10 cellular contexts compared by ENCODE assay signal in genomic region chr18:58194028-58194427, GRCh38.
A peak's percentile ranks its signal among the peaks of the same experiment; 100 is the strongest.
DNase-seq lines count a peak whose midpoint lies in the region; ATAC-seq, FAIRE-seq and TF ChIP-seq lines count a peak whose summit lies in the region.
"Had no signal": no experiment of that assay in that cellular context is flagged by ENCODE, and none has a peak within 500 bp of the region (broad histone marks: within the 10 kb centered on the region; RNA-seq: fewer than 3 reads in every experiment).

No MANE protein-coding gene starts in this region.

- POLR2A ChIA-PET in endothelial cell of umbilical vein (lab: Charles Lee): no interaction called here

- no peak for TF ChIP-seq POLR2A in endothelial cell of umbilical vein (IDR thresholded peaks at IDR 0.05; ENCODE audit: low read depth, low read length)

- no peak for TF ChIP-seq EP300 in Ishikawa (IDR thresholded peaks at IDR 0.05; ENCODE audit: borderline replicate concordance)

- no peak overlapping the region for H3K4me3 Mint-ChIP-seq in neural progenitor cell

- dilution Hi-C loops in endothelial cell of umbilical vein (cut with MboI; ENCODE audit: extremely low pct_ligation_motif_present, low sequenced_read_pairs): no loop called here

- H3K79me2 ChIP-seq in endothelial cell of umbilical vein (ENCODE audit: control insufficient read depth, insufficient read depth, low read length): no peaks in the 10 kb centered on the region
- H3K79me2 ChIP-seq in neural progenitor cell (ENCODE audit: low read depth): peaks cover 7% of the 10 kb centered on the region

- H3K27me3 ChIP-seq in endothelial cell of umbilical vein (ENCODE audit: control insufficient read depth in 2 of 2, insufficient read depth in 2 of 2, low read length in 2 of 2): no peaks in the 10 kb centered on the region
- peaks cover 11% of the 10 kb centered on the region for H3K27me3 ChIP-seq in neural progenitor cell

- H3K4me1 Mint-ChIP-seq in neural progenitor cell: peaks cover 28% of the 10 kb centered on the region

- no peaks in the 10 kb centered on the region for H4K20me1 ChIP-seq in endothelial cell of umbilical vein (replicated peaks; ENCODE audit: control insufficient read depth, extremely low read depth, insufficient read depth, low read length)
- peaks cover 48% of the 10 kb centered on the region for H4K20me1 ChIP-seq in neural progenitor cell (ENCODE audit: low read depth)

- no peak overlapping the region for H3K4me2 ChIP-seq in endothelial cell of umbilical vein (ENCODE audit: insufficient read depth, low read length)
- no peak overlapping the region for H3K4me2 ChIP-seq in neural progenitor cell

- H3K36me3 ChIP-seq in endothelial cell of umbilical vein (ENCODE audit: control insufficient read depth in 2 of 2, extremely low read depth in 1 of 2, insufficient read depth in 2 of 2, low read length in 2 of 2) (no peaks in the 10 kb centered on the region), neural progenitor cell (no peaks in the 10 kb centered on the region)

- intact Hi-C loops in endothelial cell of umbilical vein (cut with micrococcal nuclease): loop anchor here (1.0 kb wide), 2 partner anchors 128 to 300 kb away; no protein-coding TSS in a partner anchor

- H3K9ac ChIP-seq in endothelial cell of umbilical vein (replicated peaks; ENCODE audit: extremely low read depth, insufficient read depth, low read length) (no peak overlapping the region), neural progenitor cell (no peak overlapping the region)

- H3K4me3 ChIP-seq in endothelial cell of umbilical vein (replicated peaks in 1 of 3; ENCODE audit: insufficient read depth in 1 of 3, low read depth in 1 of 3, low read length in 3 of 3) (no peak overlapping the region), neural progenitor cell (no peak overlapping the region)

- no peaks in the 10 kb centered on the region for H3F3A ChIP-seq in neural progenitor cell (ENCODE audit: low read depth)

- no peak for FAIRE-seq in endothelial cell of umbilical vein (lab: Jason Lieb, UNC)

- BruUV-seq in endothelial cell of umbilical vein (replicated peaks; lab: Mats Ljungman, UMichigan): no TSS peak

- no peak overlapping the region for H2AFZ ChIP-seq in endothelial cell of umbilical vein (ENCODE audit: low read depth, low read length)
- no peak overlapping the region for H2AFZ ChIP-seq in neural progenitor cell (replicated peaks)

- DNase-seq in ELR (ENCODE audit: low read depth) (peak; percentile 46), endothelial cell of umbilical vein (ENCODE audit: low read depth, low spot score) (peak; percentile 18), neural progenitor cell (ENCODE audit: low spot score) (peak; percentile 63), NCI-H2171 treated with DMSO at 0.1 percent for 48 hours (lab: John Stamatoyannopoulos, UW) (no peak), NCI-H1048 (lab: John Stamatoyannopoulos, UW) (no peak), glomerular visceral epithelial cell (ENCODE audit: extremely low spot score) (no peak)
- no peak for DNase-seq in stimulated activated naive CD8-positive, alpha-beta T cell treated with anti-CD3 and anti-CD28 coated beads, Interleukin-15, Interleukin-2, amounts not matched to agents 100 U/mL and 50 U/mL, for 24 hours
- DNase-seq: activated CD4-positive, alpha-beta T cell treated with anti-CD3 and anti-CD28 coated beads, Interleukin-2, amount 50 U/mL, for 1 hour; amygdala had no signal

- H3K9me3 ChIP-seq in endothelial cell of umbilical vein (replicated peaks; ENCODE audit: control insufficient read depth, insufficient read depth, low read length): no peaks in the 10 kb centered on the region
- H3K9me3 ChIP-seq in neural progenitor cell (ENCODE audit: low read depth): no peaks in the 10 kb centered on the region

- no peaks in the 10 kb centered on the region for H3K9me3 Mint-ChIP-seq in neural progenitor cell

- CTCF ChIA-PET in endothelial cell of umbilical vein (lab: Charles Lee): interaction anchor here (1.0 to 3.5 kb wide), 4 partner anchors 9 to 128 kb away, joined by 3 to 16 read pairs (median 6); no protein-coding TSS in a partner anchor

- TF ChIP-seq CTCF in endothelial cell of umbilical vein (IDR thresholded peaks at IDR 0.05; ENCODE audit: extremely low read depth in 1 of 2, insufficient read depth in 1 of 2, low read depth in 1 of 2, low read length in 2 of 2) (peak; percentile 7 to 33), neural progenitor cell (IDR thresholded peaks at IDR 0.05) (peak; percentile 49)

- ATAC-seq in stimulated activated naive CD8-positive, alpha-beta T cell treated with anti-CD3 and anti-CD28 coated beads, Interleukin-15, Interleukin-2, amounts not matched to agents 100 U/mL and 50 U/mL, for 24 hours: no peak

- no peaks in the 10 kb centered on the region for H3K9me1 ChIP-seq in endothelial cell of umbilical vein (replicated peaks; ENCODE audit: control insufficient read depth, extremely low read depth, insufficient read depth, low read length)

- TF ChIP-seq RAD21 in Ishikawa (IDR thresholded peaks at IDR 0.05; ENCODE audit: low read depth): peak; percentile 40; the same call in 1 of the 2 replicates

- H3K27ac ChIP-seq in endothelial cell of umbilical vein (ENCODE audit: insufficient read depth, low read depth, low read length): no peak overlapping the region
- no peak overlapping the region for H3K27ac ChIP-seq in neural progenitor cell

- no peaks in the 10 kb centered on the region for H3K36me3 Mint-ChIP-seq in neural progenitor cell

- H3K4me1 ChIP-seq in endothelial cell of umbilical vein (ENCODE audit: control insufficient read depth, extremely low read depth, insufficient read depth, low read length): peaks cover 31% of the 10 kb centered on the region
- H3K4me1 ChIP-seq in neural progenitor cell: peaks cover 15% of the 10 kb centered on the region

- H3K27me3 Mint-ChIP-seq in neural progenitor cell (ENCODE audit: insufficient read depth, low read depth): peaks cover 12% of the 10 kb centered on the region

- no peak overlapping the region for H3K27ac Mint-ChIP-seq in neural progenitor cell

TF ChIP-seq in Ishikawa, 13 proteins besides CTCF, POLR2A, EP300 and RAD21 (continues in another document):
- TF ChIP-seq FOXM1 (IDR thresholded peaks at IDR 0.05; ENCODE audit: borderline replicate concordance, low read depth): no peak
- TF ChIP-seq REST (IDR thresholded peaks at IDR 0.05; ENCODE audit: low read depth): no peak
- TF ChIP-seq YY1 (IDR thresholded peaks at IDR 0.05; ENCODE audit: low read depth): no peak
- TF ChIP-seq TEAD4 (IDR thresholded peaks at IDR 0.05): no peak
- TF ChIP-seq TAF1 (IDR thresholded peaks at IDR 0.05; ENCODE audit: low read depth): no peak
- no peak for TF ChIP-seq CEBPB (IDR thresholded peaks at IDR 0.05)

TF ChIP-seq in endothelial cell of umbilical vein, 7 proteins besides CTCF, POLR2A, EP300 and RAD21:
- TF ChIP-seq MAX (IDR thresholded peaks at IDR 0.05; ENCODE audit: insufficient read depth, insufficient read length) (no peak), JUN (IDR thresholded peaks at IDR 0.05; ENCODE audit: borderline replicate concordance, insufficient read depth, insufficient read length, low read depth) (no peak), EZH2 (IDR thresholded peaks at IDR 0.05; ENCODE audit: borderline replicate concordance, low read depth, low read length, severe bottlenecking) (no peak), GATA2 (IDR thresholded peaks at IDR 0.05; ENCODE audit: insufficient read depth, insufficient read length, low read depth, low read length) (no peak), FOS (IDR thresholded peaks at IDR 0.05; ENCODE audit: borderline replicate concordance, insufficient read depth, low read length) (no peak), POLR2AphosphoS5 (IDR thresholded peaks at IDR 0.05; ENCODE audit: insufficient read depth, low read depth, low read length) (no peak), MYC (IDR thresholded peaks at IDR 0.05; ENCODE audit: low read depth, low read length) (no peak)

Comparison
In these comparisons a context has a peak if more than half of its experiments do, and no peak if none do; other contexts are left out.
1. DNase-seq: peak in ELR (single experiment), endothelial cell of umbilical vein (single experiment) and neural progenitor cell (single experiment); none in NCI-H2171 treated with DMSO at 0.1 percent for 48 hours (single experiment), NCI-H1048 (single experiment), stimulated activated naive CD8-positive, alpha-beta T cell treated with anti-CD3 and anti-CD28 coated beads, Interleukin-15, Interleukin-2, amounts not matched to agents 100 U/mL and 50 U/mL, for 24 hours (single experiment) and glomerular visceral epithelial cell (single experiment).